ENCODE assay signal across 25 cellular contexts in genomic region chr9:132293145-132293721, GRCh38.
DNase-seq lines count a peak whose midpoint lies in the region; ATAC-seq lines count a peak whose summit lies in the region.
"Had no signal": no experiment of that assay in that cellular context is flagged by ENCODE, and none has a peak within 500 bp of the region (broad histone marks: within the 10 kb centered on the region; RNA-seq: fewer than 3 reads in every experiment).

No MANE protein-coding gene starts in this region.

- H3K4me1 Mint-ChIP-seq in activated CD4-positive, alpha-beta T cell treated with anti-CD3 and anti-CD28 coated beads, Interleukin-2, amount 10 ng/mL, durations not matched to agents 7 days and 5 days, result peaks cover 18% of the 10 kb centered on the region
- peaks cover 25 to 47% (median 39%) of the 10 kb centered on the region in 3 donors for H3K4me1 Mint-ChIP-seq in CD8-positive, alpha-beta memory T cell
- H3K4me1 Mint-ChIP-seq in activated T-helper 17 cell treated with anti-CD3 and anti-CD28 coated beads, Interleukin-2, amount 50 U/mL, for 72 hours, result peaks cover 16% of the 10 kb centered on the region
- peaks cover 8 to 46% (median 32%) of the 10 kb centered on the region in 7 donors for H3K4me1 Mint-ChIP-seq in naive thymus-derived CD4-positive, alpha-beta T cell

- H3K9me3 ChIP-seq in CD8-positive, alpha-beta memory T cell (ENCODE audit: low read length), result no peaks in the 10 kb centered on the region
- no peaks in the 10 kb centered on the region for H3K9me3 ChIP-seq in naive thymus-derived CD4-positive, alpha-beta T cell (ENCODE audit: control insufficient read depth in 2 of 3, low read length in 3 of 3)
- H3K9me3 ChIP-seq: gastrocnemius medialis, pancreas, testis had no signal

- H3K27me3 Mint-ChIP-seq in activated CD4-positive, alpha-beta T cell treated with anti-CD3 and anti-CD28 coated beads, Interleukin-2, amount 10 ng/mL, durations not matched to agents 7 days and 5 days, result no peaks in the 10 kb centered on the region
- no peaks in the 10 kb centered on the region for H3K27me3 Mint-ChIP-seq in CD8-positive, alpha-beta memory T cell
- no peaks in the 10 kb centered on the region for H3K27me3 Mint-ChIP-seq in activated T-helper 17 cell treated with anti-CD3 and anti-CD28 coated beads, Interleukin-2, amount 50 U/mL, for 72 hours
- H3K27me3 Mint-ChIP-seq in naive thymus-derived CD4-positive, alpha-beta T cell, result no peaks in the 10 kb centered on the region

- H3K27ac Mint-ChIP-seq in activated CD4-positive, alpha-beta T cell treated with anti-CD3 and anti-CD28 coated beads, Interleukin-2, amount 10 ng/mL, durations not matched to agents 7 days and 5 days, result peak overlapping the region; percentile 79
- peak overlapping the region in 6 of 8 donors; percentile 24 to 80 (median 62) for H3K27ac Mint-ChIP-seq in CD8-positive, alpha-beta memory T cell
- peak overlapping the region; percentile 65 for H3K27ac Mint-ChIP-seq in activated T-helper 17 cell treated with anti-CD3 and anti-CD28 coated beads, Interleukin-2, amount 50 U/mL, for 72 hours
- H3K27ac Mint-ChIP-seq in naive thymus-derived CD4-positive, alpha-beta T cell, result peak overlapping the region; percentile 49 to 81 (median 66)
- H3K27ac Mint-ChIP-seq: nephron had no signal

- H3K27ac ChIP-seq in CD8-positive, alpha-beta memory T cell (ENCODE audit: low read depth, low read length), result no peak overlapping the region
- peak overlapping the region; percentile 49 for H3K27ac ChIP-seq in naive thymus-derived CD4-positive, alpha-beta T cell (ENCODE audit: low read depth, low read length)
- H3K27ac ChIP-seq: C4-2B, gastrocnemius medialis, GM23248, pancreas, testis had no signal

- peaks cover 6% of the 10 kb centered on the region for H3K4me1 ChIP-seq in CD8-positive, alpha-beta memory T cell (ENCODE audit: insufficient read depth, low read length)
- no peaks in the 10 kb centered on the region for H3K4me1 ChIP-seq in naive thymus-derived CD4-positive, alpha-beta T cell (ENCODE audit: control insufficient read depth in 2 of 2, insufficient read depth in 2 of 2, low read length in 2 of 2)
- H3K4me1 ChIP-seq: pancreas, testis had no signal

- H3K36me3 ChIP-seq in CD8-positive, alpha-beta memory T cell (ENCODE audit: insufficient read depth, low read length), result peaks cover 49% of the 10 kb centered on the region
- peaks cover 21 to 57% (median 43%) of the 10 kb centered on the region in 3 experiments for H3K36me3 ChIP-seq in naive thymus-derived CD4-positive, alpha-beta T cell (ENCODE audit: control insufficient read depth in 2 of 3, insufficient read depth in 3 of 3, low read length in 3 of 3)

- H3K27me3 ChIP-seq in CD8-positive, alpha-beta memory T cell (ENCODE audit: insufficient read depth, low read length, poor library complexity, severe bottlenecking), result no peaks in the 10 kb centered on the region
- H3K27me3 ChIP-seq in naive thymus-derived CD4-positive, alpha-beta T cell (ENCODE audit: control insufficient read depth in 2 of 2, insufficient read depth in 2 of 2, low read length in 2 of 2), result no peaks in the 10 kb centered on the region
- H3K27me3 ChIP-seq: gastrocnemius medialis, pancreas, testis had no signal

- H3K4me3 Mint-ChIP-seq in activated CD4-positive, alpha-beta T cell treated with anti-CD3 and anti-CD28 coated beads, Interleukin-2, amount 10 ng/mL, durations not matched to agents 7 days and 5 days, result no peak overlapping the region
- peak overlapping the region in 5 of 7 donors; percentile 15 to 53 (median 41) for H3K4me3 Mint-ChIP-seq in CD8-positive, alpha-beta memory T cell
- peak overlapping the region; percentile 6 for H3K4me3 Mint-ChIP-seq in activated T-helper 17 cell treated with anti-CD3 and anti-CD28 coated beads, Interleukin-2, amount 50 U/mL, for 72 hours
- peak overlapping the region in 8 of 10 donors; percentile 14 to 57 (median 39) for H3K4me3 Mint-ChIP-seq in naive thymus-derived CD4-positive, alpha-beta T cell
- H3K4me3 Mint-ChIP-seq: nephron had no signal

- peak; percentile 10 for DNase-seq in activated CD4-positive, alpha-beta T cell treated with anti-CD3 and anti-CD28 coated beads, Interleukin-2, amount 10 ng/mL, durations not matched to agents 7 days and 5 days
- no peak for DNase-seq in activated CD4-positive, alpha-beta T cell treated with anti-CD3 and anti-CD28 coated beads, Interleukin-2, amount 50 U/mL, for 1 hour
- peak in 2 of 5 donors; percentile 5 to 7 for DNase-seq in CD8-positive, alpha-beta memory T cell
- peak in 4 of 9 donors; percentile 7 to 29 (median 16) for DNase-seq in naive thymus-derived CD4-positive, alpha-beta T cell
- no peak for DNase-seq in NK-92 treated with Interleukin-12 subunit alpha and Interleukin-12 subunit beta, amount 100 ng/mL, for 24 hours (lab: John Stamatoyannopoulos, UW)
- DNase-seq: activated effector memory CD4-positive, alpha-beta T cell treated with anti-CD3 and anti-CD28 coated beads, Interleukin-2, amount 50 U/mL, for 16 hours; DMS153; effector CD4-positive, alpha-beta T cell; gastrocnemius medialis; GDM1; GM23248; mesendoderm; MM.1S; NCI-H146; NCI-H69; pancreas; right cardiac atrium; Right ventricle myocardium superior; testis had no signal

- CTCF ChIA-PET in activated CD4-positive, alpha-beta T cell treated with anti-CD3 and anti-CD28 coated beads, Interleukin-2, amount 10 ng/mL, durations not matched to agents 7 days and 5 days (lab: Charles Lee), result no interaction called here
- CTCF ChIA-PET in CD8-positive, alpha-beta memory T cell (lab: Charles Lee), result interaction anchor here (1.9 kb wide), 1 partner anchor 24 kb away, joined by 5 read pairs; no protein-coding TSS in a partner anchor
- CTCF ChIA-PET in naive thymus-derived CD4-positive, alpha-beta T cell (lab: Charles Lee), result no interaction called here

- no peak overlapping the region for H3K4me3 ChIP-seq in CD8-positive, alpha-beta memory T cell (ENCODE audit: low read length)
- H3K4me3 ChIP-seq in naive thymus-derived CD4-positive, alpha-beta T cell (ENCODE audit: low read length), result no peak overlapping the region
- H3K4me3 ChIP-seq: gastrocnemius medialis, GM23248, pancreas, testis had no signal

- POLR2A ChIA-PET in activated CD4-positive, alpha-beta T cell treated with anti-CD3 and anti-CD28 coated beads, Interleukin-2, amount 10 ng/mL, durations not matched to agents 7 days and 5 days (lab: Charles Lee), result interaction anchor here (0.6 kb wide), 1 partner anchor 454 kb away, joined by 4 read pairs; no protein-coding TSS in a partner anchor
- POLR2A ChIA-PET in CD8-positive, alpha-beta memory T cell (lab: Charles Lee), result no interaction called here
- POLR2A ChIA-PET in naive thymus-derived CD4-positive, alpha-beta T cell (lab: Charles Lee), result no interaction called here

- H3K36me3 Mint-ChIP-seq in activated CD4-positive, alpha-beta T cell treated with anti-CD3 and anti-CD28 coated beads, Interleukin-2, amount 10 ng/mL, durations not matched to agents 7 days and 5 days (ENCODE audit: low read depth), result peaks cover 55% of the 10 kb centered on the region
- H3K36me3 Mint-ChIP-seq in CD8-positive, alpha-beta memory T cell, result peaks cover 13 to 74% (median 16%) of the 10 kb centered on the region in 3 donors
- H3K36me3 Mint-ChIP-seq in activated T-helper 17 cell treated with anti-CD3 and anti-CD28 coated beads, Interleukin-2, amount 50 U/mL, for 72 hours (ENCODE audit: low read depth), result peaks cover 95% of the 10 kb centered on the region
- H3K36me3 Mint-ChIP-seq in naive thymus-derived CD4-positive, alpha-beta T cell, result peaks cover 8 to 37% (median 25%) of the 10 kb centered on the region in 5 donors

- intact Hi-C loops in naive thymus-derived CD4-positive, alpha-beta T cell (cut with micrococcal nuclease), result no loop called here

- peak; percentile 69 for ATAC-seq in activated T-helper 17 cell treated with anti-CD3 and anti-CD28 coated beads, Interleukin-2, amount 50 U/mL, for 72 hours (replicated peaks)
- ATAC-seq in naive thymus-derived CD4-positive, alpha-beta T cell, result peak; percentile 48
- ATAC-seq in HG02973 (IDR thresholded peaks at IDR 0.05; ENCODE audit: unreplicated experiment) (no peak), HG03521 (IDR thresholded peaks at IDR 0.05; ENCODE audit: unreplicated experiment) (no peak)
- ATAC-seq: esophagus mucosa, gastrocnemius medialis, pancreas, right cardiac atrium had no signal

- H3K9me3 Mint-ChIP-seq in activated CD4-positive, alpha-beta T cell treated with anti-CD3 and anti-CD28 coated beads, Interleukin-2, amount 10 ng/mL, durations not matched to agents 7 days and 5 days, result no peaks in the 10 kb centered on the region
- no peaks in the 10 kb centered on the region for H3K9me3 Mint-ChIP-seq in CD8-positive, alpha-beta memory T cell
- H3K9me3 Mint-ChIP-seq in activated T-helper 17 cell treated with anti-CD3 and anti-CD28 coated beads, Interleukin-2, amount 50 U/mL, for 72 hours, result no peaks in the 10 kb centered on the region
- H3K9me3 Mint-ChIP-seq in naive thymus-derived CD4-positive, alpha-beta T cell, result no peaks in the 10 kb centered on the region
- H3K9me3 Mint-ChIP-seq: nephron had no signal

Comparison
In these comparisons a context has a peak if more than half of its experiments do, and no peak if none do; other contexts are left out.
1. ATAC-seq: peak in activated T-helper 17 cell treated with anti-CD3 and anti-CD28 coated beads, Interleukin-2, amount 50 U/mL, for 72 hours (single experiment) and naive thymus-derived CD4-positive, alpha-beta T cell (single experiment); none in HG02973 (single experiment) and HG03521 (single experiment).
2. Peak in every context shown above with its lines, with median percentiles within 50 percentile points of each other: H3K27ac Mint-ChIP-seq.